Comparison of ENCODE assay signal across 6 cellular contexts in genomic region chr10:97687785-97688781, GRCh38. TPM values are rescaled to one million over a fixed set of nuclear protein-coding genes. Genes with fewer than 3 reads are reported as not detected.
DNase-seq lines count a peak whose midpoint lies in the region; ATAC-seq and TF ChIP-seq lines count a peak whose summit lies in the region.

No MANE protein-coding gene starts in this region.

- H3K27ac Mint-ChIP-seq in activated naive CD4-positive, alpha-beta T cell treated with anti-CD3 and anti-CD28 coated beads for 36 hours: no peak overlapping the region
- peak overlapping the region; percentile 51 for H3K27ac Mint-ChIP-seq in stimulated activated effector memory CD8-positive, alpha-beta T cell treated with anti-CD3 and anti-CD28 coated beads, Interleukin-12 subunit alpha, Interleukin-12 subunit beta, amount 100 ng/mL, for 72 hours

- TF ChIP-seq POLR2A in erythroblast (IDR thresholded peaks at IDR 0.05; ENCODE audit: low read length): no peak

- peaks cover 2% of the 10 kb centered on the region for H3K27me3 Mint-ChIP-seq in activated naive CD4-positive, alpha-beta T cell treated with anti-CD3 and anti-CD28 coated beads for 36 hours (ENCODE audit: low read depth)

- intact Hi-C loops in activated naive CD4-positive, alpha-beta T cell treated with anti-CD3 and anti-CD28 coated beads for 36 hours (cut with micrococcal nuclease): loop anchor here (1.0 to 5.0 kb wide), 7 partner anchors 26 to 444 kb away; partner anchors contain the start of genes ARHGAP19, MMS19, PI4K2A and R3HCC1L

- peaks cover 12% of the 10 kb centered on the region for H3K4me1 Mint-ChIP-seq in activated naive CD4-positive, alpha-beta T cell treated with anti-CD3 and anti-CD28 coated beads for 36 hours (ENCODE audit: low read depth)
- H3K4me1 Mint-ChIP-seq in stimulated activated effector memory CD8-positive, alpha-beta T cell treated with anti-CD3 and anti-CD28 coated beads, Interleukin-12 subunit alpha, Interleukin-12 subunit beta, amount 100 ng/mL, for 72 hours: peaks cover 18% of the 10 kb centered on the region

- ATAC-seq in stimulated activated effector memory CD8-positive, alpha-beta T cell treated with anti-CD3 and anti-CD28 coated beads, Interleukin-12 subunit alpha, Interleukin-12 subunit beta, amount 100 ng/mL, for 72 hours: no peak

- CTCF ChIA-PET in activated naive CD4-positive, alpha-beta T cell treated with anti-CD3 and anti-CD28 coated beads for 36 hours (lab: Charles Lee): interaction anchor here (0.7 to 4.8 kb wide), 9 partner anchors 11 to 104 kb away, joined by 3 to 45 read pairs (median 32); partner anchors contain the start of genes MARVELD1 and ZFYVE27

- no peak for DNase-seq in activated naive CD4-positive, alpha-beta T cell treated with anti-CD3 and anti-CD28 coated beads for 36 hours
- DNase-seq in activated naive CD4-positive, alpha-beta T cell treated with anti-CD3 and anti-CD28 coated beads, Interleukin-2, amount 50 U/mL, for 16 hours: no peak
- DNase-seq in erythroblast (lab: John Stamatoyannopoulos, UW) (peak; percentile 43 to 44), NCI-H2029 treated with DMSO at 0.1 percent for 48 hours (lab: John Stamatoyannopoulos, UW) (no peak), KG1 (lab: John Stamatoyannopoulos, UW) (no peak)
- DNase-seq in stimulated activated effector memory CD8-positive, alpha-beta T cell treated with anti-CD3 and anti-CD28 coated beads, Interleukin-12 subunit alpha, Interleukin-12 subunit beta, amount 100 ng/mL, for 72 hours (ENCODE audit: low spot score in 2 of 2): no peak

- peak overlapping the region; percentile 81 for H3K4me3 Mint-ChIP-seq in activated naive CD4-positive, alpha-beta T cell treated with anti-CD3 and anti-CD28 coated beads for 36 hours
- H3K4me3 Mint-ChIP-seq in stimulated activated effector memory CD8-positive, alpha-beta T cell treated with anti-CD3 and anti-CD28 coated beads, Interleukin-12 subunit alpha, Interleukin-12 subunit beta, amount 100 ng/mL, for 72 hours: peak overlapping the region; percentile 77

- H3K9me3 Mint-ChIP-seq in activated naive CD4-positive, alpha-beta T cell treated with anti-CD3 and anti-CD28 coated beads for 36 hours: no peaks in the 10 kb centered on the region
- no peaks in the 10 kb centered on the region for H3K9me3 Mint-ChIP-seq in stimulated activated effector memory CD8-positive, alpha-beta T cell treated with anti-CD3 and anti-CD28 coated beads, Interleukin-12 subunit alpha, Interleukin-12 subunit beta, amount 100 ng/mL, for 72 hours

- no peaks in the 10 kb centered on the region for H3K36me3 Mint-ChIP-seq in activated naive CD4-positive, alpha-beta T cell treated with anti-CD3 and anti-CD28 coated beads for 36 hours (ENCODE audit: low read depth)
- H3K36me3 Mint-ChIP-seq in stimulated activated effector memory CD8-positive, alpha-beta T cell treated with anti-CD3 and anti-CD28 coated beads, Interleukin-12 subunit alpha, Interleukin-12 subunit beta, amount 100 ng/mL, for 72 hours: no peaks in the 10 kb centered on the region

RNA-seq across cellular contexts. Expression of gene AVPI1, which starts 1.0 kb away (rescaled TPM):
- total RNA-seq in activated naive CD4-positive, alpha-beta T cell treated with anti-CD3 and anti-CD28 coated beads for 36 hours: 1 to 10 TPM; 1.5 to 1.9 TPM

RNA-seq across cellular contexts. Expression of gene MARVELD1, which starts 25.4 kb away (rescaled TPM):
- 1 to 10 TPM; 2.7 to 3.4 TPM for total RNA-seq in activated naive CD4-positive, alpha-beta T cell treated with anti-CD3 and anti-CD28 coated beads for 36 hours

RNA-seq across cellular contexts. Expression of gene PI4K2A, which starts 47.6 kb away (rescaled TPM):
- total RNA-seq in activated naive CD4-positive, alpha-beta T cell treated with anti-CD3 and anti-CD28 coated beads for 36 hours: 1 to 10 TPM; 8.9 to 9.4 TPM

RNA-seq across cellular contexts. Expression of gene ZFYVE27, which starts 48.8 kb away (rescaled TPM):
- total RNA-seq in activated naive CD4-positive, alpha-beta T cell treated with anti-CD3 and anti-CD28 coated beads for 36 hours: 10 to 100 TPM; 18.0 to 18.4 TPM

RNA-seq across cellular contexts. Expression of gene MORN4, which starts 54.8 kb away (rescaled TPM):
- total RNA-seq in activated naive CD4-positive, alpha-beta T cell treated with anti-CD3 and anti-CD28 coated beads for 36 hours: 10 to 100 TPM; 10.7 TPM

Comparison
In these comparisons a context has a peak if more than half of its experiments do, and no peak if none do; other contexts are left out.
1. DNase-seq: peak in erythroblast (2 of 2); none in activated naive CD4-positive, alpha-beta T cell treated with anti-CD3 and anti-CD28 coated beads for 36 hours (single experiment), activated naive CD4-positive, alpha-beta T cell treated with anti-CD3 and anti-CD28 coated beads, Interleukin-2, amount 50 U/mL, for 16 hours (single experiment), stimulated activated effector memory CD8-positive, alpha-beta T cell treated with anti-CD3 and anti-CD28 coated beads, Interleukin-12 subunit alpha, Interleukin-12 subunit beta, amount 100 ng/mL, for 72 hours (0 of 2), NCI-H2029 treated with DMSO at 0.1 percent for 48 hours (single experiment) and KG1 (single experiment).